17 cellular contexts compared by ENCODE assay signal in the genomic region with DNA sequence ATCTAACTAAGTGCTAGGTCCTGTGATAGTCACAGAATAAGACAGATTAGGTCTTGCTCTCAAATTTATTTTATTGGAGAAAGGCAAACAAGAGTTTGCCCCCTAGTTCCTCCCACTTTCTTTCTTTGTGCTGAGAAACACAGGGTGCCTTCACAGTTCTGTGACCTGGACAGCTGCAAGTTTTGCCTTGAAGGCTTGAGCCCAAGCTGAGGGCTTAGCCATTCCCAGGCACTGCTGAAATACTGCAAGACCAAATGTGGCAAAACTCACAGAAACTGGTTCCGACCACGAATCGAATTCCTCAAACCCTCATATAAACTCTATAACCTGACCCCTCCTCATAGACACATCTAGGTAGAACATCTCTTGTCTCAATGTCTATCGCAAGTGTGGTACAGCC.
DNase-seq lines count a peak whose midpoint lies in the region; ATAC-seq and TF ChIP-seq lines count a peak whose summit lies in the region.
"Had no signal": no experiment of that assay in that cellular context is flagged by ENCODE, and none has a peak within 500 bp of the region (broad histone marks: within the 10 kb centered on the region; RNA-seq: fewer than 3 reads in every experiment).

No MANE protein-coding gene starts in this region.

- H3K27ac Mint-ChIP-seq in mesothelial cell of epicardium = peak overlapping the region; percentile 10
- peak overlapping the region; percentile 32 for H3K27ac Mint-ChIP-seq in stimulated activated naive B cell treated with anti-CD40 and anti-IgM and Interleukin-4, amounts not matched to agents 10 μg/mL and 1 μg/mL and 100 μg/mL, for 72 hours
- H3K27ac Mint-ChIP-seq: CD8-positive, alpha-beta T cell had no signal

- H3K27ac ChIP-seq in HUES48 (ENCODE audit: low read depth, low read length) (peak overlapping the region; percentile 1), SJCRH30 (no peak overlapping the region; the same call in 1 of the 2 replicates)
- H3K27ac ChIP-seq: RWPE1, SJSA1 had no signal

- no peaks in the 10 kb centered on the region for H3K27me3 ChIP-seq in HUES48 (ENCODE audit: control insufficient read depth, insufficient read depth, low read length)
- no peaks in the 10 kb centered on the region for H3K27me3 ChIP-seq in SJCRH30
- H3K27me3 ChIP-seq: SJSA1 had no signal

- no peaks in the 10 kb centered on the region for H3K9me3 Mint-ChIP-seq in mesothelial cell of epicardium
- H3K9me3 Mint-ChIP-seq in stimulated activated naive B cell treated with anti-CD40 and anti-IgM and Interleukin-4, amounts not matched to agents 10 μg/mL and 1 μg/mL and 100 μg/mL, for 72 hours = peaks cover 0 to 5% of the 10 kb centered on the region in 2 donors
- H3K9me3 Mint-ChIP-seq: CD8-positive, alpha-beta T cell had no signal

- TF ChIP-seq CTCF in mesothelial cell of epicardium (IDR thresholded peaks at IDR 0.05; ENCODE audit: unreplicated experiment) = no peak

- H3K4me1 Mint-ChIP-seq in mesothelial cell of epicardium = peaks cover 36% of the 10 kb centered on the region
- peaks cover 36 to 60% of the 10 kb centered on the region in 2 donors for H3K4me1 Mint-ChIP-seq in stimulated activated naive B cell treated with anti-CD40 and anti-IgM and Interleukin-4, amounts not matched to agents 10 μg/mL and 1 μg/mL and 100 μg/mL, for 72 hours

- H3K9ac ChIP-seq in HUES48 (ENCODE audit: low read depth, low read length) = no peak overlapping the region

- H3K4me3 ChIP-seq in HUES48 (ENCODE audit: low read depth, low read length) (no peak overlapping the region), SJCRH30 (no peak overlapping the region)
- H3K4me3 ChIP-seq: SJSA1 had no signal

- no peak for ATAC-seq in stimulated activated naive B cell treated with anti-CD40 and anti-IgM and Interleukin-4, amounts not matched to agents 10 μg/mL and 1 μg/mL and 100 μg/mL, for 72 hours (replicated peaks)
- no peak for ATAC-seq in GM21390 (IDR thresholded peaks at IDR 0.05; ENCODE audit: unreplicated experiment)
- no peak for ATAC-seq in HG02852 (IDR thresholded peaks at IDR 0.05; ENCODE audit: unreplicated experiment)
- ATAC-seq: CD8-positive, alpha-beta T cell had no signal

- no peaks in the 10 kb centered on the region for H3K9me3 ChIP-seq in HUES48 (ENCODE audit: control insufficient read depth, insufficient read depth, low read length)
- no peaks in the 10 kb centered on the region; the same call in 1 of the 2 replicates for H3K9me3 ChIP-seq in SJCRH30 (replicated peaks)
- H3K9me3 ChIP-seq: SJSA1 had no signal

- H3K4me3 Mint-ChIP-seq in mesothelial cell of epicardium = no peak overlapping the region
- no peak overlapping the region for H3K4me3 Mint-ChIP-seq in stimulated activated naive B cell treated with anti-CD40 and anti-IgM and Interleukin-4, amounts not matched to agents 10 μg/mL and 1 μg/mL and 100 μg/mL, for 72 hours
- H3K4me3 Mint-ChIP-seq: CD8-positive, alpha-beta T cell had no signal

- H3K27me3 Mint-ChIP-seq in mesothelial cell of epicardium (ENCODE audit: low read depth) = no peaks in the 10 kb centered on the region
- no peaks in the 10 kb centered on the region for H3K27me3 Mint-ChIP-seq in stimulated activated naive B cell treated with anti-CD40 and anti-IgM and Interleukin-4, amounts not matched to agents 10 μg/mL and 1 μg/mL and 100 μg/mL, for 72 hours

- peaks cover 40% of the 10 kb centered on the region for H3K4me1 ChIP-seq in HUES48 (ENCODE audit: control insufficient read depth, insufficient read depth, low read length)
- peaks cover 22% of the 10 kb centered on the region for H3K4me1 ChIP-seq in SJCRH30
- H3K4me1 ChIP-seq: SJSA1 had no signal

- H3K36me3 ChIP-seq in HUES48 (ENCODE audit: control insufficient read depth, insufficient read depth, low read length) (0 out of 2 replicates have a peak, but pooled peaks cover 3% of the 10 kb centered on the region), SJCRH30 (no peaks in the 10 kb centered on the region)
- H3K36me3 ChIP-seq: SJSA1 had no signal

- H3K36me3 Mint-ChIP-seq in mesothelial cell of epicardium = peaks cover 12% of the 10 kb centered on the region
- peaks cover 27 to 43% of the 10 kb centered on the region in 2 donors for H3K36me3 Mint-ChIP-seq in stimulated activated naive B cell treated with anti-CD40 and anti-IgM and Interleukin-4, amounts not matched to agents 10 μg/mL and 1 μg/mL and 100 μg/mL, for 72 hours
- H3K36me3 Mint-ChIP-seq: CD8-positive, alpha-beta T cell had no signal

- DNase-seq in SJCRH30 = peak; percentile 68 to 80
- DNase-seq in mesothelial cell of epicardium (ENCODE audit: low spot score in 2 of 2, unreplicated experiment in 2 of 2) = no peak
- no peak for DNase-seq in stimulated activated naive B cell treated with anti-CD40 and anti-IgM and Interleukin-4, amounts not matched to agents 10 μg/mL and 1 μg/mL and 100 μg/mL, for 72 hours
- no peak for DNase-seq in NCI-H446 treated with DMSO at 0.1 percent for 48 hours (lab: John Stamatoyannopoulos, UW)
- DNase-seq: CD8-positive, alpha-beta T cell; GOT3; IMR-90; NCI-H1048; NCI-H2227 treated with DMSO at 0.1 percent for 48 hours; NCI-H526; NK-92 treated with Interleukin-12 subunit alpha and Interleukin-12 subunit beta, amount 100 ng/mL, for 24 hours; OCI-M1 had no signal

Comparison
In these comparisons a context has a peak if more than half of its experiments do, and no peak if none do; other contexts are left out.
1. DNase-seq: peak in SJCRH30 (2 of 2); none in mesothelial cell of epicardium (0 of 2), stimulated activated naive B cell treated with anti-CD40 and anti-IgM and Interleukin-4, amounts not matched to agents 10 μg/mL and 1 μg/mL and 100 μg/mL, for 72 hours (single experiment) and NCI-H446 treated with DMSO at 0.1 percent for 48 hours (single experiment).